Comparison of ENCODE assay signal across 32 cellular contexts in genomic region chr6:142612956-142613355, GRCh38.
"Had no signal": no experiment of that assay in that cellular context is flagged by ENCODE, and none has a peak within 500 bp of the region (broad histone marks: within the 10 kb centered on the region; RNA-seq: fewer than 3 reads in every experiment).

No MANE protein-coding gene starts in this region.

- H3K4me3 ChIP-seq: body of pancreas, breast epithelium, coronary artery, dorsolateral prefrontal cortex had no signal

- H3K36me3 ChIP-seq: breast epithelium, WERI-Rb-1 had no signal

- FAIRE-seq: astrocyte, frontal cortex had no signal

- ATAC-seq: activated CD4-positive, CD25-positive, alpha-beta regulatory T cell treated with anti-CD3 and anti-CD28 coated beads, Interleukin-2, amount 50 U/mL, for 24 hours; activated CD8-positive, alpha-beta memory T cell treated with anti-CD3 and anti-CD28 coated beads, Interleukin-2, amount 10 ng/mL, durations not matched to agents 7 days and 5 days; activated CD8-positive, alpha-beta T cell treated with anti-CD3 and anti-CD28 coated beads, Interleukin-2, amount 10 ng/mL, durations not matched to agents 7 days and 5 days; activated naive CD4-positive, alpha-beta T cell treated with anti-CD3 and anti-CD28 coated beads, Interleukin-2, amount 50 U/mL, for 72 hours; body of pancreas; esophagus mucosa; T-helper 17 cell had no signal

- DNase-seq: activated B cell treated with CpG ODN at 0.5 μM for 24 hours; activated CD4-positive, alpha-beta T cell treated with anti-CD3 and anti-CD28 coated beads for 48 hours; activated CD4-positive, alpha-beta T cell treated with anti-CD3 and anti-CD28 coated beads, Interleukin-2, amount 50 U/mL, for 1 hour; activated CD4-positive, alpha-beta T cell treated with anti-CD3 and anti-CD28 coated beads, Interleukin-2, amount 50 U/mL, for 48 hours; activated CD8-positive, alpha-beta memory T cell treated with anti-CD3 and anti-CD28 coated beads, Interleukin-2, amount 10 ng/mL, durations not matched to agents 7 days and 5 days; activated CD8-positive, alpha-beta memory T cell treated with anti-CD3 and anti-CD28 coated beads, Interleukin-2, amount 50 U/mL, for 4 hours; activated CD8-positive, alpha-beta T cell treated with anti-CD3 and anti-CD28 coated beads, Interleukin-2, amount 10 ng/mL, durations not matched to agents 7 days and 5 days; activated gamma-delta T cell; activated naive CD4-positive, alpha-beta T cell; activated naive CD4-positive, alpha-beta T cell treated with anti-CD3 and anti-CD28 coated beads, Interleukin-2, amount 10 ng/mL, durations not matched to agents 7 days and 5 days; activated naive CD8-positive, alpha-beta T cell treated with anti-CD3 and anti-CD28 coated beads, Interleukin-2, amount 10 ng/mL, durations not matched to agents 7 days and 5 days; activated T-cell treated with anti-CD3 and anti-CD28 coated beads, Interleukin-2, amount 50 U/mL, for 1 hour; activated T-cell treated with anti-CD3 and anti-CD28 coated beads, Interleukin-2, amount 50 U/mL, for 48 hours; amniotic stem cell; anterior cingulate cortex; body of pancreas; dorsolateral prefrontal cortex; effector memory CD4-positive, alpha-beta T cell; endodermal cell; foreskin fibroblast; head of caudate nucleus; T-helper 1 cell; T-helper 17 cell; T1000; WERI-Rb-1 had no signal

- H3K4me1 ChIP-seq: body of pancreas, breast epithelium had no signal

- H3K27me3 ChIP-seq: body of pancreas, breast epithelium had no signal

- H3K9me3 ChIP-seq: body of pancreas had no signal

- H3K27ac ChIP-seq: body of pancreas, breast epithelium, coronary artery, dorsolateral prefrontal cortex, WERI-Rb-1 had no signal
